1 cellular context compared by ENCODE assay signal in the genomic region with DNA sequence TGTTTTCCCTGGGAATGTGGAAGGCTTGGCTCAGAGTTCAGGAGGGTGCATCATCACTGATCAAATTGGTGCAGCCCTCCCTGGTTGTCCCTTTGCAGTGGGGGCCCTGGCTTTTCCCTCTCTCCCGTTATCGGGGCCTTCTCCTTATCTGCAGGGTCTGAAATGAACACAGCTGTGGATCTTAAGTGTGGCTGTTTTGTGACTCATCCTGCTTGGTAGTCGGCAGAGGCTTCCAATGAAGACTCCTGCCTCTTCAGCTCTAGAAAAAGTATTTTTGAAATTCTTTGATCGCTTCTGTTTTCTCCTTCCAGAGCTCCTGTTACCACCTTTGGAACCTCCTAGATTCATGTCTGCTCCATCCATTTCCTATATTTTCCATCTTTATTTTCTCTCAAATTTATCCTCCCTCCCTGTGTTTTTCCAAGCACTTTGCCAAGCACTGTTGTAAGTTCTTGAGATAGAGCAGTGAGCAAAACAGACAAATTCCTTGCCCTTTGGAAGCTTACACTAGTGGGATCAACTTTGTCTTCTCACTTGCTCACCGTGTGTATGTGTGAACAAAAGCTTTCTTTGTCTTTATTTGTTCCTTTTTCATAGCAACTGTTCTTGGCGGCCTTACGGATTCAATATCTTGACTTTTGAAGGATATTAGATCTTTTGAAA.
TF ChIP-seq lines count a peak whose summit lies in the region.

No MANE protein-coding gene starts in this region.

TF ChIP-seq in SK-N-SH treated with all-trans-retinoic acid at 6 μM for 48 hours, 23 proteins besides CTCF, POLR2A, EP300 and RAD21 (continued from another document):
- TF ChIP-seq ARNTL (CRISPR knock-in tag; IDR thresholded peaks at IDR 0.05; ENCODE audit: borderline replicate concordance, low read depth) (no peak), PPARA (CRISPR knock-in tag; IDR thresholded peaks at IDR 0.05; ENCODE audit: borderline replicate concordance) (no peak), SNAI2 (CRISPR knock-in tag; IDR thresholded peaks at IDR 0.05) (no peak)
